In the genomic region with DNA sequence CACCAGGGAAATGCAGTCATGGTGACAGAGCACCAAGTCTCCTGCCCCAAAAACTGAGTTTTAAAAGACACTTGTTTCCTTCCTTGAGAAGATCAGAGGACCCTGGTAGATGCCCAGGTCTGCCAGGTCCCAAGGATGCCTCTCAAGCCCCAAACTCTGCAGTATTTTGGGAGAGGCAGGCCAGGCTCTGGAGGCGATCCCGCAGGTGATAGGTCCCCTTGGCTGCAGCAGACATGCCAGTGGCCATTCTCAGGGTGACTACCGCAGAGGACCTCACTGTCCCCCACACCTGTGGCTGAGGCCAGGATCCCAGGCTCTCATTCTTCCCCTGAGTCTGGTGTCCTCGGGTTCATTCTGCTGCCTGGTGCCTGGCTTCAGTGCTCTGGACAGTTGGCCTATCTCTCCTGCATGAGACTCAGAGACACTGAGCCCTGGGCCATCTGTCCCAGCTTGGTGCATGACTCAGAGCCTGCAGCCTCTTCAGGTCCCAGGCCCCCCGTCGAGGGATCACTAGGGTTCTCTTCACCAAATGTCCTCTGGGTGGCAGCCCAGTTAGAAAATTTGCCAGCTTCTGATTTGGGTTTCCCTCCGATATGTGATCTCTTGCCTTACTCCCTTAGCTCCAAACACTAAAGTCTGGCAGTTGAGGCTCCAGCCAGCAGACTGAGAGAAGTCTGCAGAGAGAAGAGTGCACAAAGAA, we compare ENCODE assay signal across 8 cellular contexts. TPM values are rescaled to one million over a fixed set of nuclear protein-coding genes. Genes with fewer than 3 reads are reported as not detected.
DNase-seq lines count a peak whose midpoint lies in the region; ATAC-seq and TF ChIP-seq lines count a peak whose summit lies in the region.
"Had no signal": no experiment of that assay in that cellular context is flagged by ENCODE, and none has a peak within 500 bp of the region (broad histone marks: within the 10 kb centered on the region; RNA-seq: fewer than 3 reads in every experiment).

No MANE protein-coding gene starts in this region.

- no peaks in the 10 kb centered on the region for H3K36me3 Mint-ChIP-seq in GM23338 (ENCODE audit: low read depth)
- H3K36me3 Mint-ChIP-seq in activated naive CD4-positive, alpha-beta T cell treated with anti-CD3 and anti-CD28 coated beads, Interleukin-2, amount 50 U/mL, for 72 hours, result no peaks in the 10 kb centered on the region

- no peak overlapping the region for H2AFZ ChIP-seq in GM23338

- no peaks in the 10 kb centered on the region for H4K20me1 ChIP-seq in GM23338 (replicated peaks; ENCODE audit: insufficient read depth)

- H3K4me1 ChIP-seq in GM23338 (ENCODE audit: insufficient read depth) (no peaks in the 10 kb centered on the region), psoas muscle (peaks cover 23% of the 10 kb centered on the region), uterus (no peaks in the 10 kb centered on the region)

- H3K27me3 ChIP-seq in GM23338 (ENCODE audit: insufficient read depth) (no peaks in the 10 kb centered on the region), psoas muscle (ENCODE audit: insufficient read depth in 3 of 3, low read length in 2 of 3) (no peaks in the 10 kb centered on the region), uterus (no peaks in the 10 kb centered on the region)

- TF ChIP-seq CTCF in GM23338 (conservative IDR thresholded peaks at IDR 0.05; ENCODE audit: low read depth in 2 of 2) (peak; percentile 11 to 32; a peak in 1 of 4 replicates), choroid plexus epithelial cell (conservative IDR thresholded peaks at IDR 0.05; ENCODE audit: low read depth, low read length) (peak; percentile 40), psoas muscle (IDR thresholded peaks at IDR 0.05) (peak; percentile 29), uterus (IDR thresholded peaks at IDR 0.05) (peak in 2 of 4 experiments; percentile 18 to 23)

- H3K4me3 Mint-ChIP-seq in GM23338, result no peak overlapping the region

- intact Hi-C loops in psoas muscle (cut with DNase I), result no loop called here
- intact Hi-C loops in uterus (cut with DNase I; ENCODE audit: low total_unique reads), result no loop called here

- no peak overlapping the region for H3K4me2 ChIP-seq in GM23338

- no peak overlapping the region for H3K27ac Mint-ChIP-seq in GM23338
- H3K27ac Mint-ChIP-seq in activated naive CD4-positive, alpha-beta T cell treated with anti-CD3 and anti-CD28 coated beads, Interleukin-2, amount 50 U/mL, for 72 hours, result no peak overlapping the region

- H3K9me2 ChIP-seq in GM23338 (ENCODE audit: insufficient read depth), result no peaks in the 10 kb centered on the region

- no peak overlapping the region for H3K4me3 ChIP-seq in GM23338
- no peak overlapping the region for H3K4me3 ChIP-seq in choroid plexus epithelial cell (ENCODE audit: low read depth, low read length)
- no peak overlapping the region for H3K4me3 ChIP-seq in psoas muscle
- H3K4me3 ChIP-seq in uterus, result no peak overlapping the region

- H3K27me3 Mint-ChIP-seq in GM23338 (ENCODE audit: insufficient read depth, low read depth, poor library complexity), result peaks cover 9% of the 10 kb centered on the region

- peaks cover 4% of the 10 kb centered on the region for H3K4me1 Mint-ChIP-seq in GM23338

- no peaks in the 10 kb centered on the region for H3K36me3 ChIP-seq in GM23338 (ENCODE audit: insufficient read depth)
- H3K36me3 ChIP-seq in psoas muscle (ENCODE audit: insufficient read depth in 1 of 2, low read depth in 1 of 2), result no peaks in the 10 kb centered on the region
- no peaks in the 10 kb centered on the region for H3K36me3 ChIP-seq in uterus

- H3K27ac ChIP-seq in GM23338 (ENCODE audit: low read depth) (no peak overlapping the region), psoas muscle (peak overlapping the region; percentile 54), uterus (no peak overlapping the region)

- no peak for TF ChIP-seq POLR2A in uterus (IDR thresholded peaks at IDR 0.05)

- H3K9me3 ChIP-seq in psoas muscle (no peaks in the 10 kb centered on the region), uterus (no peaks in the 10 kb centered on the region)

- ATAC-seq in GM23338 (peak; percentile 57), psoas muscle (peak; percentile 92 to 98 (median 96))
- no peak for ATAC-seq in activated naive CD4-positive, alpha-beta T cell treated with anti-CD3 and anti-CD28 coated beads, Interleukin-2, amount 50 U/mL, for 72 hours

- no peaks in the 10 kb centered on the region for H3F3A ChIP-seq in GM23338 (replicated peaks; ENCODE audit: low read depth)

- DNase-seq in GM23338 (ENCODE audit: low spot score), result peak; percentile 44
- DNase-seq in NCI-H2196 treated with DMSO at 0.1 percent for 48 hours (lab: John Stamatoyannopoulos, UW; ENCODE audit: unreplicated experiment), result peak; percentile 42
- DNase-seq in choroid plexus epithelial cell (ENCODE audit: low read depth), result peak; percentile 56
- DNase-seq in psoas muscle, result peak; percentile 68 to 88
- no peak for DNase-seq in activated naive CD4-positive, alpha-beta T cell treated with anti-CD3 and anti-CD28 coated beads, Interleukin-2, amount 50 U/mL, for 72 hours (ENCODE audit: low spot score in 2 of 2)
- DNase-seq in NCI-H1105 treated with DMSO at 0.1 percent for 48 hours (lab: John Stamatoyannopoulos, UW), result no peak
- no peak for DNase-seq in uterus
- DNase-seq: activated CD4-positive, alpha-beta T cell treated with anti-CD3 and anti-CD28 coated beads, Interleukin-2, amount 50 U/mL, for 48 hours had no signal

- H3K79me2 ChIP-seq in GM23338 (replicated peaks; ENCODE audit: insufficient read depth), result no peaks in the 10 kb centered on the region

- H3K9me3 Mint-ChIP-seq in GM23338, result no peaks in the 10 kb centered on the region; the same call in 2 of the 3 replicates
- H3K9me3 Mint-ChIP-seq in activated naive CD4-positive, alpha-beta T cell treated with anti-CD3 and anti-CD28 coated beads, Interleukin-2, amount 50 U/mL, for 72 hours, result no peaks in the 10 kb centered on the region

- WGBS in psoas muscle, 3 donors, result 36 to 44% (median 40%) methylated on average over 7 of the region's 7 CpGs

TF ChIP-seq in GM23338, 12 proteins besides CTCF, POLR2A, EP300 and RAD21 (continues in another document):
- TF ChIP-seq NANOG (IDR thresholded peaks at IDR 0.05; ENCODE audit: borderline replicate concordance) (no peak), ZNF114 (CRISPR knock-in tag; IDR thresholded peaks at IDR 0.05) (no peak), JUNB (IDR thresholded peaks at IDR 0.05; ENCODE audit: unreplicated experiment) (no peak), ZNF331 (CRISPR knock-in tag; IDR thresholded peaks at IDR 0.05; ENCODE audit: low read depth) (no peak), EZH2 (IDR thresholded peaks at IDR 0.05; ENCODE audit: low read depth, unreplicated experiment) (no peak), POLR2AphosphoS5 (IDR thresholded peaks at IDR 0.05; ENCODE audit: low read depth) (no peak)

RNA-seq across cellular contexts. Expression of a gene that starts 59.7 kb away (rescaled TPM):
- total RNA-seq in GM23338 (2014; rRNA removed; shearing (Covaris generic)), result 12.6 and 21.9 TPM in 2 replicates
- 5.2 and 8.7 TPM in 2 replicates for polyA plus RNA-seq in GM23338 (2016; fragmentation: Nextera tagmentation; extraction: Ambion mirVana)
- 1 to 10 TPM; 2.2 to 4.8 (median 3.1) TPM for total RNA-seq in psoas muscle
- polyA plus RNA-seq in psoas muscle, result 1 to 10 TPM; 1.2 to 1.9 (median 1.7) TPM
- 1 to 10 TPM; 3.5 to 5.4 TPM for total RNA-seq in activated naive CD4-positive, alpha-beta T cell treated with anti-CD3 and anti-CD28 coated beads, Interleukin-2, amount 50 U/mL, for 72 hours
- 10 to 100 TPM in 3 of 4 donors, 1 to 10 TPM in 1; 9.7 to 79.7 (median 72.0) TPM for total RNA-seq in uterus

Comparison
In these comparisons a context has a peak if more than half of its experiments do, and no peak if none do; other contexts are left out.
1. ATAC-seq: peak in GM23338 (single experiment) and psoas muscle (4 of 4); none in activated naive CD4-positive, alpha-beta T cell treated with anti-CD3 and anti-CD28 coated beads, Interleukin-2, amount 50 U/mL, for 72 hours (0 of 2).
2. DNase-seq: peak in GM23338 (single experiment), NCI-H2196 treated with DMSO at 0.1 percent for 48 hours (single experiment), choroid plexus epithelial cell (single experiment) and psoas muscle (2 of 2); none in activated naive CD4-positive, alpha-beta T cell treated with anti-CD3 and anti-CD28 coated beads, Interleukin-2, amount 50 U/mL, for 72 hours (0 of 2), NCI-H1105 treated with DMSO at 0.1 percent for 48 hours (single experiment) and uterus (0 of 2).